Comparison of ENCODE assay signal across 1 cellular context in genomic region chr7:23474098-23474828, GRCh38.
TF ChIP-seq lines count a peak whose summit lies in the region.

No MANE protein-coding gene starts in this region.

TF ChIP-seq in K562, 482 proteins besides CTCF, POLR2A, EP300 and RAD21 (continued from another document and continues in another):
- TF ChIP-seq ZBTB9 (CRISPR knock-in tag; IDR thresholded peaks at IDR 0.05) = no peak; the same call in 1 of the 2 replicates
- TF ChIP-seq HDGF (IDR thresholded peaks at IDR 0.05) = no peak
- no peak for TF ChIP-seq ZNF124 (CRISPR knock-in tag; IDR thresholded peaks at IDR 0.05)
- TF ChIP-seq STAG1 (CRISPR knock-in tag; IDR thresholded peaks at IDR 0.05; ENCODE audit: borderline replicate concordance) = no peak
- no peak for TF ChIP-seq ZNF165 (CRISPR knock-in tag; IDR thresholded peaks at IDR 0.05; ENCODE audit: borderline replicate concordance)
- TF ChIP-seq NFYB (IDR thresholded peaks at IDR 0.05; ENCODE audit: extremely low read depth, insufficient read length) = peak; percentile 77
- no peak for TF ChIP-seq MLX (CRISPR knock-in tag; conservative IDR thresholded peaks at IDR 0.05)
- no peak for TF ChIP-seq ZNF274 (IDR thresholded peaks at IDR 0.05; ENCODE audit: borderline replicate concordance, low read depth, low read length)
- no peak for TF ChIP-seq SRSF9 (IDR thresholded peaks at IDR 0.05; ENCODE audit: borderline replicate concordance, low read depth, low read length)
- no peak for TF ChIP-seq CBFA2T3 (IDR thresholded peaks at IDR 0.05)
- TF ChIP-seq SUPT5H (IDR thresholded peaks at IDR 0.05) = peak; percentile 83
- peak; percentile 96 to 98 for TF ChIP-seq MAZ (CRISPR knock-in tag; conservative IDR thresholded peaks at IDR 0.05 in 1 of 2, IDR thresholded peaks at IDR 0.05 in 1 of 2)
- peak; percentile 89 for TF ChIP-seq TOE1 (IDR thresholded peaks at IDR 0.05; ENCODE audit: borderline replicate concordance)
- no peak for TF ChIP-seq TOE1 (CRISPR knock-in tag; IDR thresholded peaks at IDR 0.05; ENCODE audit: borderline replicate concordance, low read depth)
- TF ChIP-seq NFE2 (IDR thresholded peaks at IDR 0.05; ENCODE audit: low read depth) = 0 out of 2 replicates have a peak, but pooled peaks have one; percentile 15
- peak; percentile 56 for TF ChIP-seq RBM25 (IDR thresholded peaks at IDR 0.05; ENCODE audit: low read depth, low read length, severe bottlenecking)
- TF ChIP-seq HLTF (IDR thresholded peaks at IDR 0.05) = no peak
- TF ChIP-seq SMAD3 (CRISPR knock-in tag; conservative IDR thresholded peaks at IDR 0.05) = no peak
- no peak for TF ChIP-seq ZNF384 (IDR thresholded peaks at IDR 0.05; ENCODE audit: low read depth, low read length)
- TF ChIP-seq ZNF780A (CRISPR knock-in tag; IDR thresholded peaks at IDR 0.05) = no peak
- no peak for TF ChIP-seq POU5F1 (IDR thresholded peaks at IDR 0.05; ENCODE audit: borderline replicate concordance, low read depth, low read length, partially characterized antibody)
- TF ChIP-seq ZNF518B (CRISPR knock-in tag; IDR thresholded peaks at IDR 0.05) = no peak
- TF ChIP-seq ZNF79 (CRISPR knock-in tag; IDR thresholded peaks at IDR 0.05; ENCODE audit: low read depth) = no peak
- TF ChIP-seq NCOA2 (IDR thresholded peaks at IDR 0.05; ENCODE audit: partially characterized antibody in 2 of 2) = no peak
- TF ChIP-seq IRF9 (tag; IDR thresholded peaks at IDR 0.05) = no peak
- peak; percentile 94 to 96; a peak in 3 of 4 replicates for TF ChIP-seq UBTF (IDR thresholded peaks at IDR 0.05; ENCODE audit: borderline replicate concordance in 1 of 2, low read depth in 2 of 2, low read length in 2 of 2)
- TF ChIP-seq MAFF (IDR thresholded peaks at IDR 0.05; ENCODE audit: low read length) = no peak
- TF ChIP-seq NR2C2 (CRISPR knock-in tag; IDR thresholded peaks at IDR 0.05) = peak; percentile 28; the same call in 1 of the 2 replicates
- TF ChIP-seq NR2C2 (tag; IDR thresholded peaks at IDR 0.05) = peak; percentile 22; the same call in 1 of the 2 replicates
- peak; percentile 57; the same call in 1 of the 2 replicates for TF ChIP-seq ATF4 (CRISPR knock-in tag; IDR thresholded peaks at IDR 0.05)
- TF ChIP-seq HDAC3 (IDR thresholded peaks at IDR 0.05; ENCODE audit: borderline replicate concordance, partially characterized antibody) = no peak
- peak; percentile 74 for TF ChIP-seq ZFX (CRISPR knock-in tag; IDR thresholded peaks at IDR 0.05)
- peak; percentile 67; the same call in 1 of the 2 replicates for TF ChIP-seq PHF8 (IDR thresholded peaks at IDR 0.05; ENCODE audit: borderline replicate concordance, low read length)
- TF ChIP-seq EWSR1 (IDR thresholded peaks at IDR 0.05; ENCODE audit: borderline replicate concordance, low read depth, partially characterized antibody) = no peak
- TF ChIP-seq MIER1 (IDR thresholded peaks at IDR 0.05; ENCODE audit: low read depth) = no peak
- TF ChIP-seq ZNF551 (CRISPR knock-in tag; IDR thresholded peaks at IDR 0.05) = no peak
- no peak for TF ChIP-seq RBM15 (IDR thresholded peaks at IDR 0.05; ENCODE audit: insufficient read depth, low read length)
- no peak for TF ChIP-seq DDX20 (tag; IDR thresholded peaks at IDR 0.05; ENCODE audit: low read depth)
- TF ChIP-seq GABPA (tag; conservative IDR thresholded peaks at IDR 0.05; ENCODE audit: low read depth) = no peak
- TF ChIP-seq ZNF609 (CRISPR knock-in tag; IDR thresholded peaks at IDR 0.05; ENCODE audit: borderline replicate concordance) = no peak
- TF ChIP-seq ZNF316 (IDR thresholded peaks at IDR 0.05) = no peak
- 0 out of 2 replicates have a peak, but pooled peaks have one; percentile 42 for TF ChIP-seq MITF (IDR thresholded peaks at IDR 0.05)
- TF ChIP-seq SRF (CRISPR knock-in tag; IDR thresholded peaks at IDR 0.05) = no peak; a peak in 1 of 4 replicates
- 0 out of 2 replicates have a peak, but pooled peaks have one; percentile 4 for TF ChIP-seq TCF3 (CRISPR knock-in tag; IDR thresholded peaks at IDR 0.05)
- TF ChIP-seq HOXB6 (CRISPR knock-in tag; IDR thresholded peaks at IDR 0.05; ENCODE audit: borderline replicate concordance) = no peak
- TF ChIP-seq HNRNPL (IDR thresholded peaks at IDR 0.05; ENCODE audit: low read depth, low read length) = peak; percentile 65
- TF ChIP-seq ETV6 (IDR thresholded peaks at IDR 0.05; ENCODE audit: borderline replicate concordance in 1 of 2, low read depth in 2 of 2, low read length in 1 of 2) = peak in 1 of 2 experiments; percentile 26; a peak in 1 of 4 replicates
- TF ChIP-seq ETV6 (CRISPR knock-in tag; IDR thresholded peaks at IDR 0.05; ENCODE audit: borderline replicate concordance) = no peak
- no peak for TF ChIP-seq HES1 (IDR thresholded peaks at IDR 0.05; ENCODE audit: low read depth)
- TF ChIP-seq IFI16 (CRISPR knock-in tag; IDR thresholded peaks at IDR 0.05) = no peak
- TF ChIP-seq HNRNPLL (IDR thresholded peaks at IDR 0.05; ENCODE audit: low read depth, low read length, poor library complexity, severe bottlenecking) = peak; percentile 75
- TF ChIP-seq ZNF584 (CRISPR knock-in tag; IDR thresholded peaks at IDR 0.05; ENCODE audit: low read depth) = no peak
- TF ChIP-seq RFX1 (IDR thresholded peaks at IDR 0.05) = no peak
